ENCODE assay signal across 8 cellular contexts in genomic region chr6:136791296-136792065, GRCh38. TPM values are rescaled to one million over a fixed set of nuclear protein-coding genes. Genes with fewer than 3 reads are reported as not detected.
DNase-seq lines count a peak whose midpoint lies in the region; ATAC-seq, FAIRE-seq and TF ChIP-seq lines count a peak whose summit lies in the region.

No MANE protein-coding gene starts in this region.

- peak; percentile 48 to 51 for ATAC-seq in A549
- peak; percentile 45 for ATAC-seq in GM18502 (IDR thresholded peaks at IDR 0.05; ENCODE audit: poor library complexity, unreplicated experiment)
- peak; percentile 27 for ATAC-seq in HG02938 (IDR thresholded peaks at IDR 0.05; ENCODE audit: unreplicated experiment)

- no peaks in the 10 kb centered on the region for H3K9me3 Mint-ChIP-seq in activated CD4-positive, alpha-beta memory T cell treated with anti-CD3 and anti-CD28 coated beads for 36 hours

- H2BK120ac ChIP-seq in mesendoderm (ENCODE audit: low read depth, low read length): no peak overlapping the region

- H2BK5ac ChIP-seq in mesendoderm (ENCODE audit: low read length): no peak overlapping the region

- no peaks in the 10 kb centered on the region for H3K36me3 ChIP-seq in mesendoderm (ENCODE audit: control insufficient read depth, insufficient read depth, low read length)

- H3K23ac ChIP-seq in mesendoderm (ENCODE audit: low read length): peak overlapping the region; percentile 80

- H3K4me2 ChIP-seq in A549: peak overlapping the region; percentile 75
- H3K4me2 ChIP-seq in mesendoderm (ENCODE audit: low read length): peak overlapping the region; percentile 86

- 3% methylated on average over 37 of the region's 60 CpGs for WGBS in A549 (ENCODE audit: missing lambda C conversion rate)
- WGBS in mesendoderm (ENCODE audit: extremely low coverage, insufficient coverage, low lambda C conversion rate): no CpG with 5 or more reads among the region's 60 CpGs

- peaks cover 7% of the 10 kb centered on the region for H3K36me3 Mint-ChIP-seq in activated CD4-positive, alpha-beta memory T cell treated with anti-CD3 and anti-CD28 coated beads for 36 hours

- H4K8ac ChIP-seq in mesendoderm (ENCODE audit: low read depth, low read length): no peak overlapping the region

- no peak overlapping the region for H3K18ac ChIP-seq in mesendoderm (ENCODE audit: low read length)

- CTCF ChIA-PET in A549 (lab: Yijun Ruan, JAX): interaction anchor here (0.5 to 5.2 kb wide), 50 partner anchors 8 to 1307 kb away, joined by 3 to 146 read pairs (median 6); partner anchors contain the start of genes MAP7 and SLC35D3
- CTCF ChIA-PET in activated CD4-positive, alpha-beta memory T cell treated with anti-CD3 and anti-CD28 coated beads for 36 hours (lab: Charles Lee): interaction anchor here (0.7 to 10.8 kb wide), 53 partner anchors 8 to 244 kb away, joined by 3 to 624 read pairs (median 7); partner anchors contain the start of genes MAP7 and PEX7

- intact Hi-C loops in activated CD4-positive, alpha-beta memory T cell treated with anti-CD3 and anti-CD28 coated beads for 36 hours (cut with micrococcal nuclease): loop anchor here (1.0 to 2.0 kb wide), 4 partner anchors 31 to 503 kb away; partner anchors contain the start of genes BCLAF1 and PEX7

- no peak overlapping the region for H3K4ac ChIP-seq in mesendoderm (ENCODE audit: low read depth, low read length)

- peak overlapping the region; percentile 93 for H3K27ac Mint-ChIP-seq in activated CD4-positive, alpha-beta memory T cell treated with anti-CD3 and anti-CD28 coated beads for 36 hours

- no peak for TF ChIP-seq RAD21 in A549 (conservative IDR thresholded peaks at IDR 0.05 in 1 of 2, IDR thresholded peaks at IDR 0.05 in 1 of 2)

- peak overlapping the region; percentile 10 for H3K9ac ChIP-seq in mesendoderm (ENCODE audit: low read length)

- TF ChIP-seq EP300 in A549 (IDR thresholded peaks at IDR 0.05): no peak

- H2AK5ac ChIP-seq in mesendoderm (ENCODE audit: low read length): no peak overlapping the region

- TF ChIP-seq POLR2A in A549 (IDR thresholded peaks at IDR 0.05; ENCODE audit: low read length): no peak

- DNase-seq in A549 (ENCODE audit: low read depth in 1 of 2, low spot score in 1 of 2) (peak; percentile 7 to 53), NCI-H345 treated with DMSO at 0.1 percent for 48 hours (lab: John Stamatoyannopoulos, UW; ENCODE audit: unreplicated experiment) (peak; percentile 43), mesendoderm (peak; percentile 33)
- DNase-seq in activated CD4-positive, alpha-beta memory T cell treated with anti-CD3 and anti-CD28 coated beads for 36 hours: peak; percentile 71
- peak; percentile 34 for DNase-seq in effector CD4-positive, alpha-beta T cell
- DNase-seq in stimulated activated CD8-positive, alpha-beta memory T cell treated with anti-CD3 and anti-CD28 coated beads, Interleukin-2, amount 100 ng/mL, for 48 hours (ENCODE audit: low read depth in 2 of 2): peak; percentile 20 to 26

- no peaks in the 10 kb centered on the region for H3K79me2 ChIP-seq in mesendoderm (ENCODE audit: control insufficient read depth, insufficient read depth, low read length)

- H3K4me1 ChIP-seq in A549 (peaks cover 13% of the 10 kb centered on the region; the same call in 2 of the 3 replicates), mesendoderm (ENCODE audit: control insufficient read depth, low read depth, low read length) (no peaks in the 10 kb centered on the region)

- FAIRE-seq in A549 (lab: Jason Lieb, UNC): no peak

- H3K27me3 Mint-ChIP-seq in activated CD4-positive, alpha-beta memory T cell treated with anti-CD3 and anti-CD28 coated beads for 36 hours: no peaks in the 10 kb centered on the region

- H3K4me1 Mint-ChIP-seq in activated CD4-positive, alpha-beta memory T cell treated with anti-CD3 and anti-CD28 coated beads for 36 hours (ENCODE audit: low read depth): peaks cover 44% of the 10 kb centered on the region

- no peaks in the 10 kb centered on the region for H3K9me3 ChIP-seq in A549

- H4K5ac ChIP-seq in mesendoderm (ENCODE audit: low read length): no peak overlapping the region

- POLR2A ChIA-PET in A549 (lab: Yijun Ruan, JAX): interaction anchor here (0.6 to 1.7 kb wide), 4 partner anchors 16 to 148 kb away, joined by 3 to 15 read pairs (median 6); no protein-coding TSS in a partner anchor
- POLR2A ChIA-PET in activated CD4-positive, alpha-beta memory T cell treated with anti-CD3 and anti-CD28 coated beads for 36 hours (lab: Charles Lee): interaction anchor here (0.7 to 2.1 kb wide), 19 partner anchors 10 to 502 kb away, joined by 3 to 71 read pairs (median 5); partner anchors contain the start of gene BCLAF1

- H3K79me1 ChIP-seq in mesendoderm (ENCODE audit: low read length): no peaks in the 10 kb centered on the region

- no peak overlapping the region for H2BK15ac ChIP-seq in mesendoderm (replicated peaks; ENCODE audit: low read depth)

- H3K56ac ChIP-seq in mesendoderm (ENCODE audit: low read length): peak overlapping the region; percentile 98

- H3K27ac ChIP-seq in A549: peak overlapping the region; percentile 95
- H3K27ac ChIP-seq in mesendoderm (ENCODE audit: low read depth, low read length): no peak overlapping the region

- peaks cover 3% of the 10 kb centered on the region for H3K27me3 ChIP-seq in mesendoderm (ENCODE audit: insufficient read depth, low read length, poor library complexity)

- H3K4me3 ChIP-seq in A549 (peak overlapping the region; percentile 83), mesendoderm (ENCODE audit: low read length) (peak overlapping the region; percentile 71)

- no peak for TF ChIP-seq CTCF in A549 (IDR thresholded peaks at IDR 0.05)

- H3K4me3 Mint-ChIP-seq in activated CD4-positive, alpha-beta memory T cell treated with anti-CD3 and anti-CD28 coated beads for 36 hours: peak overlapping the region; percentile 94

TF ChIP-seq in A549, 52 proteins besides CTCF, POLR2A, EP300 and RAD21:
- no peak for TF ChIP-seq ELK1 (IDR thresholded peaks at IDR 0.05; ENCODE audit: low read depth, low read length)
- peak; percentile 64 for TF ChIP-seq MAX (IDR thresholded peaks at IDR 0.05)
- no peak for TF ChIP-seq HOXB13 (CRISPR knock-in tag; IDR thresholded peaks at IDR 0.05; ENCODE audit: low read depth)
- 0 out of 2 replicates have a peak, but pooled peaks have one; percentile 57 for TF ChIP-seq E2F6 (IDR thresholded peaks at IDR 0.05; ENCODE audit: borderline replicate concordance, low read depth)
- peak in 1 of 2 experiments; percentile 49; a peak in 1 of 4 replicates for TF ChIP-seq CEBPB (IDR thresholded peaks at IDR 0.05)
- TF ChIP-seq CBX8 (IDR thresholded peaks at IDR 0.05): no peak

RNA-seq across cellular contexts. Expression of gene MAP3K5, which starts 0.8 kb away (rescaled TPM):
- polyA plus RNA-seq in A549 (2011; rRNA removed) (4.1 and 4.4 TPM in 2 replicates), A549 (2017; fragmentation: RNase III; extraction: RNeasy Plus Mini Kit Qiagen cat#74134 plus additional on column Dnase treatment) (1.8 to 2.1 TPM (median 2.1 TPM) in 3 replicates)
- polyA plus RNA-seq in A549 (2012; cell fraction: cytosol; rRNA removed): 1.1 and 1.4 TPM in 2 replicates
- 0.91 and 1.1 TPM in 2 replicates for polyA plus RNA-seq in A549 (2012; cell fraction: nucleus; rRNA removed)
- polyA minus RNA-seq in A549 (2011; rRNA and poly(A)+ RNA removed): 2.9 and 3.7 TPM in 2 replicates
- total RNA-seq in activated CD4-positive, alpha-beta memory T cell treated with anti-CD3 and anti-CD28 coated beads for 36 hours: 10 to 100 TPM; 13.2 to 13.8 TPM
- polyA plus RNA-seq in mesendoderm (2013, experiment 1 of 2): 0.86 TPM
- 0.84 TPM for polyA plus RNA-seq in mesendoderm (2013, experiment 2 of 2)

RNA-seq across cellular contexts. Expression of gene PEX7, which starts 30.9 kb away (rescaled TPM):
- polyA plus RNA-seq in A549 (2011; rRNA removed) (7.3 and 9.6 TPM in 2 replicates), A549 (2017; fragmentation: RNase III; extraction: RNeasy Plus Mini Kit Qiagen cat#74134 plus additional on column Dnase treatment) (6.0 to 6.9 TPM (median 6.2 TPM) in 3 replicates)
- polyA plus RNA-seq in A549 (2012; cell fraction: cytosol; rRNA removed): 3.9 and 4.6 TPM in 2 replicates
- 2.0 and 3.4 TPM in 2 replicates for polyA plus RNA-seq in A549 (2012; cell fraction: nucleus; rRNA removed)
- 5.2 and 5.3 TPM in 2 replicates for polyA minus RNA-seq in A549 (2011; rRNA and poly(A)+ RNA removed)
- total RNA-seq in activated CD4-positive, alpha-beta memory T cell treated with anti-CD3 and anti-CD28 coated beads for 36 hours: 1 to 10 TPM; 5.4 to 6.4 TPM
- 5.6 TPM for polyA plus RNA-seq in mesendoderm (2013, experiment 1 of 2)
- 5.4 TPM for polyA plus RNA-seq in mesendoderm (2013, experiment 2 of 2)
